23 cellular contexts compared by ENCODE assay signal in the genomic region with DNA sequence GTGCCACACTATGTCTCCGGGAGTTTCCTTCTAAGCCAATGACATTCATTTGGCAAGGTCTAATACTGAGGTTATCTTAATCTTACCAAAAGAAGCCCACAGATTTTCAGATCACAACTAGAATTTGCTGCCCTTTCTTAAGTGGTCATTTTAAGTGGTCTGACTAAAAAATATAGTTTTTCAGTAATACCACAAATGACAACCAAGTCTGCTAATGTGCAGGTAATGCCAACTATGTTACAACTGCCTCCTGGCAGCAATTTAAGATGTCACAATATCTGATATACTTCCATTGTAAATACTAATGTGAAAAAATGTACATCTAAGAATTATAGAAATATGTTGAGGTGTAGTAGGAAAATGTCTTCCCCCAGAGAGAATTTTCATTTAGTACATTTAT. TPM values are rescaled to one million over a fixed set of nuclear protein-coding genes. Genes with fewer than 3 reads are reported as not detected.
DNase-seq lines count a peak whose midpoint lies in the region; ATAC-seq and TF ChIP-seq lines count a peak whose summit lies in the region.
"Had no signal": no experiment of that assay in that cellular context is flagged by ENCODE, and none has a peak within 500 bp of the region (broad histone marks: within the 10 kb centered on the region; RNA-seq: fewer than 3 reads in every experiment).

No MANE protein-coding gene starts in this region.

- H3K9me3 Mint-ChIP-seq in activated T-cell treated with anti-CD3 and anti-CD28 coated beads, Interleukin-2, amount 50 U/mL, for 72 hours, result no peaks in the 10 kb centered on the region
- no peaks in the 10 kb centered on the region for H3K9me3 Mint-ChIP-seq in activated T-cell treated with anti-CD3 and anti-CD28 coated beads, Interleukin-2, amount 50 U/mL, for 24 hours
- H3K9me3 Mint-ChIP-seq in activated T-helper 17 cell treated with anti-CD3 and anti-CD28 coated beads, Interleukin-2, amount 50 U/mL, for 72 hours, result no peaks in the 10 kb centered on the region
- H3K9me3 Mint-ChIP-seq: H9 had no signal

- H3K36me3 ChIP-seq in tibial nerve, result peaks cover 0 to 57% (median 0%) of the 10 kb centered on the region in 3 donors

- no peaks in the 10 kb centered on the region for H3K4me1 ChIP-seq in tibial nerve

- DNase-seq in activated T-cell treated with anti-CD3 and anti-CD28 coated beads, Interleukin-2, amount 50 U/mL, for 72 hours, result no peak
- no peak for DNase-seq in activated T-cell treated with anti-CD3 and anti-CD28 coated beads, Interleukin-2, amount 50 U/mL, for 24 hours
- DNase-seq in left lobe of liver (ENCODE audit: low spot score), result no peak
- DNase-seq in foreskin fibroblast, result no peak
- DNase-seq in tibial nerve (ENCODE audit: low spot score in 2 of 2), result no peak
- DNase-seq: DMS79 treated with DMSO at 0.1 percent for 48 hours, H9, NCI-H1105, NCI-H146, NCI-H2029 treated with DMSO at 0.1 percent for 48 hours, NCI-H345, NCI-H524, NCI-H774, SIG-M5, SK-N-SH had no signal

- H3K9me3 ChIP-seq in tibial nerve, result peaks cover 0 to 3% (median 0%) of the 10 kb centered on the region in 4 donors
- H3K9me3 ChIP-seq: SK-N-SH had no signal

- peaks cover 6 to 9% of the 10 kb centered on the region in 2 donors for H3K36me3 Mint-ChIP-seq in activated T-cell treated with anti-CD3 and anti-CD28 coated beads, Interleukin-2, amount 50 U/mL, for 72 hours (ENCODE audit: insufficient read depth in 2 of 2)
- peaks cover 86% of the 10 kb centered on the region for H3K36me3 Mint-ChIP-seq in activated T-cell treated with anti-CD3 and anti-CD28 coated beads, Interleukin-2, amount 50 U/mL, for 24 hours (ENCODE audit: low read depth)
- peaks cover 95% of the 10 kb centered on the region for H3K36me3 Mint-ChIP-seq in activated T-helper 17 cell treated with anti-CD3 and anti-CD28 coated beads, Interleukin-2, amount 50 U/mL, for 72 hours (ENCODE audit: low read depth)

- TF ChIP-seq POLR2A in tibial nerve (IDR thresholded peaks at IDR 0.05), result no peak

- WGBS in tibial nerve, 2 donors, result 90 to 93% methylated on average over 1 of the region's 1 CpG

- TF ChIP-seq CTCF in foreskin fibroblast (IDR thresholded peaks at IDR 0.05; ENCODE audit: low read depth, low read length) (no peak), tibial nerve (IDR thresholded peaks at IDR 0.05) (no peak)

- TF ChIP-seq EP300 in tibial nerve (IDR thresholded peaks at IDR 0.05), result no peak

- no peak overlapping the region for H3K4me3 ChIP-seq in foreskin fibroblast (ENCODE audit: low read depth in 1 of 2, low read length in 2 of 2)
- no peak overlapping the region for H3K4me3 ChIP-seq in tibial nerve
- H3K4me3 ChIP-seq: K562 had no signal

- no peak overlapping the region for H3K4me3 Mint-ChIP-seq in activated T-cell treated with anti-CD3 and anti-CD28 coated beads, Interleukin-2, amount 50 U/mL, for 72 hours
- H3K4me3 Mint-ChIP-seq in activated T-cell treated with anti-CD3 and anti-CD28 coated beads, Interleukin-2, amount 50 U/mL, for 24 hours, result no peak overlapping the region
- H3K4me3 Mint-ChIP-seq in activated T-helper 17 cell treated with anti-CD3 and anti-CD28 coated beads, Interleukin-2, amount 50 U/mL, for 72 hours, result no peak overlapping the region
- H3K4me3 Mint-ChIP-seq: B cell, CD14-positive monocyte, H9 had no signal

- no peak for ATAC-seq in activated T-cell treated with anti-CD3 and anti-CD28 coated beads, Interleukin-2, amount 50 U/mL, for 72 hours (replicated peaks in 1 of 2)
- ATAC-seq in activated T-helper 17 cell treated with anti-CD3 and anti-CD28 coated beads, Interleukin-2, amount 50 U/mL, for 72 hours (replicated peaks), result no peak
- ATAC-seq in left lobe of liver (peak; percentile 50), GM19455 (IDR thresholded peaks at IDR 0.05; ENCODE audit: unreplicated experiment) (no peak)
- ATAC-seq: HepG2, K562, Panc1 had no signal

- no peak overlapping the region for H3K27ac ChIP-seq in tibial nerve
- H3K27ac ChIP-seq: HL-60 had no signal

- H3K4me1 Mint-ChIP-seq in activated T-cell treated with anti-CD3 and anti-CD28 coated beads, Interleukin-2, amount 50 U/mL, for 72 hours (ENCODE audit: low read depth), result peaks cover 27% of the 10 kb centered on the region
- peaks cover 31% of the 10 kb centered on the region for H3K4me1 Mint-ChIP-seq in activated T-cell treated with anti-CD3 and anti-CD28 coated beads, Interleukin-2, amount 50 U/mL, for 24 hours (ENCODE audit: low read depth)
- H3K4me1 Mint-ChIP-seq in activated T-helper 17 cell treated with anti-CD3 and anti-CD28 coated beads, Interleukin-2, amount 50 U/mL, for 72 hours, result peaks cover 26% of the 10 kb centered on the region
- H3K4me1 Mint-ChIP-seq: B cell, CD14-positive monocyte, H9 had no signal

- no peaks in the 10 kb centered on the region for H3K27me3 Mint-ChIP-seq in activated T-cell treated with anti-CD3 and anti-CD28 coated beads, Interleukin-2, amount 50 U/mL, for 72 hours (ENCODE audit: low read depth)
- H3K27me3 Mint-ChIP-seq in activated T-cell treated with anti-CD3 and anti-CD28 coated beads, Interleukin-2, amount 50 U/mL, for 24 hours, result no peaks in the 10 kb centered on the region
- H3K27me3 Mint-ChIP-seq in activated T-helper 17 cell treated with anti-CD3 and anti-CD28 coated beads, Interleukin-2, amount 50 U/mL, for 72 hours, result no peaks in the 10 kb centered on the region
- H3K27me3 Mint-ChIP-seq: B cell had no signal

- no peaks in the 10 kb centered on the region for H3K27me3 ChIP-seq in tibial nerve

- H3K27ac Mint-ChIP-seq in activated T-cell treated with anti-CD3 and anti-CD28 coated beads, Interleukin-2, amount 50 U/mL, for 72 hours, result peak overlapping the region; percentile 33
- no peak overlapping the region for H3K27ac Mint-ChIP-seq in activated T-cell treated with anti-CD3 and anti-CD28 coated beads, Interleukin-2, amount 50 U/mL, for 24 hours
- peak overlapping the region; percentile 58 for H3K27ac Mint-ChIP-seq in activated T-helper 17 cell treated with anti-CD3 and anti-CD28 coated beads, Interleukin-2, amount 50 U/mL, for 72 hours
- H3K27ac Mint-ChIP-seq: B cell had no signal

RNA-seq across cellular contexts. Expression of a gene that starts 49.3 kb away (rescaled TPM):
- 10 to 100 TPM; 31.6 to 35.3 TPM for total RNA-seq in activated T-cell treated with anti-CD3 and anti-CD28 coated beads, Interleukin-2, amount 50 U/mL, for 72 hours
- total RNA-seq in activated T-helper 17 cell treated with anti-CD3 and anti-CD28 coated beads, Interleukin-2, amount 50 U/mL, for 72 hours, result 100 to 1,000 TPM in 1 of 2 donors, 10 to 100 TPM in 1; 37.3 to 111 TPM
- total RNA-seq in left lobe of liver (4.8 TPM), tibial nerve (10 to 100 TPM; 14.0 to 40.8 (median 19.9) TPM)

RNA-seq across cellular contexts. Expression of a gene that starts 49.8 kb away (rescaled TPM):
- total RNA-seq in activated T-cell treated with anti-CD3 and anti-CD28 coated beads, Interleukin-2, amount 50 U/mL, for 72 hours, result 10 to 100 TPM; 80.8 to 82.9 TPM
- 100 to 1,000 TPM in 1 of 2 donors, 10 to 100 TPM in 1; 74.1 to 102 TPM for total RNA-seq in activated T-helper 17 cell treated with anti-CD3 and anti-CD28 coated beads, Interleukin-2, amount 50 U/mL, for 72 hours
- total RNA-seq in left lobe of liver (14.1 TPM), tibial nerve (10 to 100 TPM; 34.2 to 66.4 (median 39.7) TPM)
